8 cellular contexts compared by ENCODE assay signal in the genomic region with DNA sequence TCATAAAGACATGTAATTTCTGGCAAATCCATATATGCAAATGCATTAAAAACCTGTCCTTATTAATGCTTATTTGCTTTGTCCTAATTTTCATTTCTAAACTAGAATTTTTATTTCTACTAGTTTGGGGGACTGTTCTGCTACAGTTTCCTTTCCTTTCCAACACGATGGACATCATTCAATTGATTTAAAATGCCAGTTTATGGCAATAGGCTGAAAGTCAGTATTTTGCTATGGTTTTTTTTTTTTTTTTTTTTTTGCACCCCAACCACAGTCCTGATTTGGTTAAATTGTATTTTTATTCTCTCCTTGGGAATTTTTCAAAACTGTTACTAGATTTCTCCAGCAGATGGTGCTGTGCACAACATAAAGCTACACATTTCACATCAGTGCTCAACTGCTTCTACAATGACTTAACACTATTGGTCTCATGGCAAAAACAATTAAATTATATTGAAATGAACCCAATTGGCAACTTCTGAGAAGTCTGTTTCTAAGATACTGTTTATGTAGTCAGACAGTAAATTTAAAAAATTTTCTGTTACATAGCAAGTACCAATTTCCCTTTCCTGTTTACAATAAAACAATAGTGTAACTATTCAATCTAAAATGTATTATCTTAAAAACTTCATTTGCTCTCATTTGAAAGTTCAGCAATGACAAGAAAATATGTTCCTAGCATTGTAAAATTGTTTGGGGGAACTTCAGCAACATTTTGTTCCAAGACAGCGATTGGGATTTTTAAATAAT.
A peak's percentile ranks its signal among the peaks of the same experiment; 100 is the strongest.
DNase-seq lines count a peak whose midpoint lies in the region; ATAC-seq and TF ChIP-seq lines count a peak whose summit lies in the region.

No MANE protein-coding gene starts in this region.

- TF ChIP-seq CTCF in BJ (IDR thresholded peaks at IDR 0.05; ENCODE audit: insufficient read depth, low read depth, low read length) (peak; percentile 52), heart right ventricle (IDR thresholded peaks at IDR 0.05) (peak in 8 of 9 donors; percentile 36 to 72 (median 64))
- TF ChIP-seq CTCF in activated CD8-positive, alpha-beta T cell treated with anti-CD3 and anti-CD28 coated beads for 36 hours (IDR thresholded peaks at IDR 0.05) = peak; percentile 75

- no peak overlapping the region for H3K4me3 Mint-ChIP-seq in activated CD8-positive, alpha-beta T cell treated with anti-CD3 and anti-CD28 coated beads for 36 hours

- H3K36me3 ChIP-seq in BJ (ENCODE audit: control insufficient read depth, insufficient read depth, low read length) = no peaks in the 10 kb centered on the region
- peaks cover 0 to 19% (median 0%) of the 10 kb centered on the region in 9 donors for H3K36me3 ChIP-seq in heart right ventricle

- H3K9me3 Mint-ChIP-seq in activated CD8-positive, alpha-beta T cell treated with anti-CD3 and anti-CD28 coated beads for 36 hours = no peaks in the 10 kb centered on the region

- H3K27ac Mint-ChIP-seq in activated CD8-positive, alpha-beta T cell treated with anti-CD3 and anti-CD28 coated beads for 36 hours = no peak overlapping the region

- WGBS in heart right ventricle, 2 donors = 63 to 68% methylated on average over 2 of the region's 2 CpGs

- CTCF ChIA-PET in BJ (lab: Yijun Ruan, JAX) = interaction anchor here (0.6 to 10.3 kb wide), 10 partner anchors 23 to 551 kb away, joined by 3 to 116 read pairs (median 3); no protein-coding TSS in a partner anchor
- CTCF ChIA-PET in activated CD8-positive, alpha-beta T cell treated with anti-CD3 and anti-CD28 coated beads for 36 hours (lab: Charles Lee) = interaction anchor here (0.7 to 3.9 kb wide), 9 partner anchors 9 to 1704 kb away, joined by 3 to 19 read pairs (median 4); partner anchors contain the start of gene SLC16A9

- H3K4me3 ChIP-seq in BJ (ENCODE audit: low read depth, low read length) (no peak overlapping the region), heart right ventricle (no peak overlapping the region)

- DNase-seq in BJ (ENCODE audit: low read depth) (peak; percentile 9), NCI-H1105 (lab: John Stamatoyannopoulos, UW) (peak; percentile 25), heart right ventricle (peak in 1 of 2 donors; percentile 9), retina (peak; percentile 46), GF-D8 (lab: John Stamatoyannopoulos, UW) (no peak)
- DNase-seq in activated CD8-positive, alpha-beta T cell treated with anti-CD3 and anti-CD28 coated beads for 36 hours = peak; percentile 9

- H3K4me1 ChIP-seq in heart right ventricle = peaks cover 0 to 4% (median 0%) of the 10 kb centered on the region in 9 donors

- intact Hi-C loops in activated CD8-positive, alpha-beta T cell treated with anti-CD3 and anti-CD28 coated beads for 36 hours (cut with micrococcal nuclease) = loop anchor here (5.0 kb wide), 1 partner anchor 107 kb away; no protein-coding TSS in a partner anchor
- intact Hi-C loops in heart right ventricle (cut with DNase I) = loop anchor here (2.0 to 10.0 kb wide), 8 partner anchors 105 to 555 kb away; no protein-coding TSS in a partner anchor

- no peaks in the 10 kb centered on the region for H3K27me3 ChIP-seq in BJ (ENCODE audit: control insufficient read depth, insufficient read depth, low read length)
- H3K27me3 ChIP-seq in heart right ventricle = no peaks in the 10 kb centered on the region

- ATAC-seq in GM18870 (IDR thresholded peaks at IDR 0.05; ENCODE audit: unreplicated experiment) (peak; percentile 41), heart right ventricle (peak in 7 of 8 donors; percentile 25 to 75 (median 56)), HG03025 (IDR thresholded peaks at IDR 0.05; ENCODE audit: low FRiP score, unreplicated experiment) (no peak)
- ATAC-seq in activated CD8-positive, alpha-beta T cell treated with anti-CD3 and anti-CD28 coated beads for 36 hours = no peak

- no peaks in the 10 kb centered on the region for H3K9me3 ChIP-seq in heart right ventricle

- H3K36me3 Mint-ChIP-seq in activated CD8-positive, alpha-beta T cell treated with anti-CD3 and anti-CD28 coated beads for 36 hours (ENCODE audit: low read depth) = no peaks in the 10 kb centered on the region

- H3K27ac ChIP-seq in heart right ventricle = no peak overlapping the region

- POLR2A ChIA-PET in BJ (lab: Charles Lee) = interaction anchor here (0.7 kb wide), 1 partner anchor 493 kb away, joined by 11 read pairs; no protein-coding TSS in a partner anchor
- POLR2A ChIA-PET in activated CD8-positive, alpha-beta T cell treated with anti-CD3 and anti-CD28 coated beads for 36 hours (lab: Charles Lee) = no interaction called here

- H3K27me3 Mint-ChIP-seq in activated CD8-positive, alpha-beta T cell treated with anti-CD3 and anti-CD28 coated beads for 36 hours = peaks cover 2% of the 10 kb centered on the region

- no peaks in the 10 kb centered on the region for H3K4me1 Mint-ChIP-seq in activated CD8-positive, alpha-beta T cell treated with anti-CD3 and anti-CD28 coated beads for 36 hours (ENCODE audit: low read depth)

Comparison
In these comparisons a context has a peak if more than half of its experiments do, and no peak if none do; other contexts are left out.
1. ATAC-seq: peak in GM18870 (single experiment) and heart right ventricle (7 of 8); none in activated CD8-positive, alpha-beta T cell treated with anti-CD3 and anti-CD28 coated beads for 36 hours (single experiment) and HG03025 (single experiment).
2. Peak in every context shown above with its lines, with median percentiles within 50 percentile points of each other: CTCF ChIP-seq.